ENCODE assay signal across 9 cellular contexts in genomic region chr1:203328714-203329122, GRCh38. TPM values are rescaled to one million over a fixed set of nuclear protein-coding genes. Genes with fewer than 3 reads are reported as not detected.
A peak's percentile ranks its signal among the peaks of the same experiment; 100 is the strongest.
DNase-seq lines count a peak whose midpoint lies in the region; ATAC-seq lines count a peak whose summit lies in the region.
"Had no signal": no experiment of that assay in that cellular context is flagged by ENCODE, and none has a peak within 500 bp of the region (broad histone marks: within the 10 kb centered on the region; RNA-seq: fewer than 3 reads in every experiment).

No MANE protein-coding gene starts in this region.

- no peaks in the 10 kb centered on the region for H3K9me3 Mint-ChIP-seq in activated CD4-positive, alpha-beta T cell treated with anti-CD3 and anti-CD28 coated beads, Interleukin-2, amount 10 ng/mL, durations not matched to agents 24 days and 14 days
- H3K9me3 Mint-ChIP-seq in stimulated activated naive B cell treated with anti-CD40 and anti-IgM and Interleukin-4, amounts not matched to agents 10 μg/mL and 1 μg/mL and 100 μg/mL, for 72 hours: no peaks in the 10 kb centered on the region

- no peak for ATAC-seq in stimulated activated naive B cell treated with anti-CD40 and anti-IgM and Interleukin-4, amounts not matched to agents 10 μg/mL and 1 μg/mL and 100 μg/mL, for 72 hours (replicated peaks)
- no peak for ATAC-seq in GM19395 (IDR thresholded peaks at IDR 0.05; ENCODE audit: unreplicated experiment)
- ATAC-seq in HG02981 (IDR thresholded peaks at IDR 0.05; ENCODE audit: unreplicated experiment): no peak

- no peak overlapping the region for H3K4me3 Mint-ChIP-seq in activated CD4-positive, alpha-beta T cell treated with anti-CD3 and anti-CD28 coated beads, Interleukin-2, amount 10 ng/mL, durations not matched to agents 24 days and 14 days
- no peak overlapping the region for H3K4me3 Mint-ChIP-seq in stimulated activated naive B cell treated with anti-CD40 and anti-IgM and Interleukin-4, amounts not matched to agents 10 μg/mL and 1 μg/mL and 100 μg/mL, for 72 hours

- peak overlapping the region; percentile 59 for H3K27ac Mint-ChIP-seq in activated CD4-positive, alpha-beta T cell treated with anti-CD3 and anti-CD28 coated beads, Interleukin-2, amount 10 ng/mL, durations not matched to agents 24 days and 14 days
- peak overlapping the region; percentile 48 for H3K27ac Mint-ChIP-seq in stimulated activated naive B cell treated with anti-CD40 and anti-IgM and Interleukin-4, amounts not matched to agents 10 μg/mL and 1 μg/mL and 100 μg/mL, for 72 hours

- no peaks in the 10 kb centered on the region for H3K36me3 Mint-ChIP-seq in activated CD4-positive, alpha-beta T cell treated with anti-CD3 and anti-CD28 coated beads, Interleukin-2, amount 10 ng/mL, durations not matched to agents 24 days and 14 days (ENCODE audit: low read depth)
- no peaks in the 10 kb centered on the region for H3K36me3 Mint-ChIP-seq in stimulated activated naive B cell treated with anti-CD40 and anti-IgM and Interleukin-4, amounts not matched to agents 10 μg/mL and 1 μg/mL and 100 μg/mL, for 72 hours

- DNase-seq in activated CD4-positive, alpha-beta T cell treated with anti-CD3 and anti-CD28 coated beads, Interleukin-2, amount 10 ng/mL, durations not matched to agents 24 days and 14 days: peak; percentile 57
- DNase-seq in activated CD4-positive, alpha-beta T cell treated with anti-CD3 and anti-CD28 coated beads, Interleukin-2, amount 50 U/mL, for 48 hours: no peak
- DNase-seq in NCI-H2227 treated with DMSO at 0.1 percent for 48 hours (lab: John Stamatoyannopoulos, UW) (peak; percentile 56), ecto neural progenitor cell (ENCODE audit: low spot score) (peak; percentile 57), head of caudate nucleus (no peak)
- no peak for DNase-seq in stimulated activated naive B cell treated with anti-CD40 and anti-IgM and Interleukin-4, amounts not matched to agents 10 μg/mL and 1 μg/mL and 100 μg/mL, for 72 hours
- DNase-seq: activated naive CD4-positive, alpha-beta T cell treated with Interleukin-2 at 50 U/mL for 16 hours had no signal

- peaks cover 3% of the 10 kb centered on the region for H3K27me3 Mint-ChIP-seq in activated CD4-positive, alpha-beta T cell treated with anti-CD3 and anti-CD28 coated beads, Interleukin-2, amount 10 ng/mL, durations not matched to agents 24 days and 14 days
- H3K27me3 Mint-ChIP-seq in stimulated activated naive B cell treated with anti-CD40 and anti-IgM and Interleukin-4, amounts not matched to agents 10 μg/mL and 1 μg/mL and 100 μg/mL, for 72 hours: no peaks in the 10 kb centered on the region

- H3K4me1 Mint-ChIP-seq in activated CD4-positive, alpha-beta T cell treated with anti-CD3 and anti-CD28 coated beads, Interleukin-2, amount 10 ng/mL, durations not matched to agents 24 days and 14 days: peaks cover 45% of the 10 kb centered on the region
- H3K4me1 Mint-ChIP-seq in stimulated activated naive B cell treated with anti-CD40 and anti-IgM and Interleukin-4, amounts not matched to agents 10 μg/mL and 1 μg/mL and 100 μg/mL, for 72 hours: peaks cover 46 to 58% of the 10 kb centered on the region in 2 donors

- intact Hi-C loops in activated CD4-positive, alpha-beta T cell treated with anti-CD3 and anti-CD28 coated beads, Interleukin-2, amount 10 ng/mL, durations not matched to agents 24 days and 14 days (cut with micrococcal nuclease): loop anchor here (10.0 kb wide), 2 partner anchors 296 to 984 kb away; partner anchors contain the start of genes ATP2B4, PPP1R12B and UBE2T
- intact Hi-C loops in head of caudate nucleus (cut with DNase I): no loop called here

RNA-seq across cellular contexts. Expression of gene FMOD, which starts 22.2 kb away (rescaled TPM):
- 1.4 and 1.9 TPM in 2 replicates for total RNA-seq in activated CD4-positive, alpha-beta T cell treated with anti-CD3 and anti-CD28 coated beads, Interleukin-2, amount 10 ng/mL, durations not matched to agents 24 days and 14 days

RNA-seq across cellular contexts. Expression of gene BTG2, which starts 23.4 kb away (rescaled TPM):
- 106 and 108 TPM in 2 replicates for total RNA-seq in activated CD4-positive, alpha-beta T cell treated with anti-CD3 and anti-CD28 coated beads, Interleukin-2, amount 10 ng/mL, durations not matched to agents 24 days and 14 days

Comparison
In these comparisons a context has a peak if more than half of its experiments do, and no peak if none do; other contexts are left out.
1. DNase-seq: peak in activated CD4-positive, alpha-beta T cell treated with anti-CD3 and anti-CD28 coated beads, Interleukin-2, amount 10 ng/mL, durations not matched to agents 24 days and 14 days (single experiment), NCI-H2227 treated with DMSO at 0.1 percent for 48 hours (single experiment) and ecto neural progenitor cell (single experiment); none in activated CD4-positive, alpha-beta T cell treated with anti-CD3 and anti-CD28 coated beads, Interleukin-2, amount 50 U/mL, for 48 hours (0 of 2), stimulated activated naive B cell treated with anti-CD40 and anti-IgM and Interleukin-4, amounts not matched to agents 10 μg/mL and 1 μg/mL and 100 μg/mL, for 72 hours (single experiment) and head of caudate nucleus (0 of 42).